Comparison of ENCODE assay signal across 2 cellular contexts in the genomic region with DNA sequence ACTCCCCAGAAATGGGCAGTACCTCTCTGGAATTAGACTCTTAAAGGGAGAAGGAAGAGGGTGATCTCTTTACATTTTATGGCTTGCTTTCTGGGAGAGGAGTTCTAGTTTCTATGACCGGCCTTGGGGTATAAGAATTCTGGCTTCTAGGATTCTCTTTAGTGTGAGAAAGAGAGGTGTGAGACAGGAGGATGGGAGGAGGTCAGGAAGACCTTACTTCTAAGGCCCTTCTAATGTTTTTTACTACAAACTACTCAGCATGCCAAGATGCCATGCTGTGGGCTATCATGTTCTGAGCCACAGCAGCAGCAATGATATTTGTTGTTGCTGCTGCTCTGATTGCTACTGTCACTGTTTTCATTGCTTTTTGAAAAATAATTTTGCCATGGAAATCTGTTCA.
TF ChIP-seq lines count a peak whose summit lies in the region.

No MANE protein-coding gene starts in this region.

TF ChIP-seq in SK-N-SH, 30 proteins besides CTCF, POLR2A, EP300 and RAD21 (continued from another document):
- TF ChIP-seq, protein P1, sequence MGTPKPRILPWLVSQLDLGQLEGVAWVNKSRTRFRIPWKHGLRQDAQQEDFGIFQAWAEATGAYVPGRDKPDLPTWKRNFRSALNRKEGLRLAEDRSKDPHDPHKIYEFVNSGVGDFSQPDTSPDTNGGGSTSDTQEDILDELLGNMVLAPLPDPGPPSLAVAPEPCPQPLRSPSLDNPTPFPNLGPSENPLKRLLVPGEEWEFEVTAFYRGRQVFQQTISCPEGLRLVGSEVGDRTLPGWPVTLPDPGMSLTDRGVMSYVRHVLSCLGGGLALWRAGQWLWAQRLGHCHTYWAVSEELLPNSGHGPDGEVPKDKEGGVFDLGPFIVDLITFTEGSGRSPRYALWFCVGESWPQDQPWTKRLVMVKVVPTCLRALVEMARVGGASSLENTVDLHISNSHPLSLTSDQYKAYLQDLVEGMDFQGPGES (IDR thresholded peaks at IDR 0.05; ENCODE audit: low read depth, low read length), result no peak
- TF ChIP-seq GATA2 (CRISPR knock-in tag; IDR thresholded peaks at IDR 0.05) (no peak), TAF1 (IDR thresholded peaks at IDR 0.05; ENCODE audit: borderline replicate concordance, low read depth, low read length) (no peak), TEAD4 (IDR thresholded peaks at IDR 0.05; ENCODE audit: borderline replicate concordance, insufficient read depth) (no peak), GABPA (IDR thresholded peaks at IDR 0.05; ENCODE audit: low read depth) (no peak), RFX5 (IDR thresholded peaks at IDR 0.05; ENCODE audit: low read length) (no peak), FOXJ3 (CRISPR knock-in tag; IDR thresholded peaks at IDR 0.05) (no peak), SMC3 (IDR thresholded peaks at IDR 0.05; ENCODE audit: low read depth, low read length) (no peak), RXRA (IDR thresholded peaks at IDR 0.05; ENCODE audit: borderline replicate concordance, low read depth) (no peak)
- TF ChIP-seq, protein P2, sequence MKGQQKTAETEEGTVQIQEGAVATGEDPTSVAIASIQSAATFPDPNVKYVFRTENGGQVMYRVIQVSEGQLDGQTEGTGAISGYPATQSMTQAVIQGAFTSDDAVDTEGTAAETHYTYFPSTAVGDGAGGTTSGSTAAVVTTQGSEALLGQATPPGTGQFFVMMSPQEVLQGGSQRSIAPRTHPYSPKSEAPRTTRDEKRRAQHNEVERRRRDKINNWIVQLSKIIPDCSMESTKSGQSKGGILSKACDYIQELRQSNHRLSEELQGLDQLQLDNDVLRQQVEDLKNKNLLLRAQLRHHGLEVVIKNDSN (IDR thresholded peaks at IDR 0.05; ENCODE audit: borderline replicate concordance, low read depth), result no peak
- TF ChIP-seq, protein P3, sequence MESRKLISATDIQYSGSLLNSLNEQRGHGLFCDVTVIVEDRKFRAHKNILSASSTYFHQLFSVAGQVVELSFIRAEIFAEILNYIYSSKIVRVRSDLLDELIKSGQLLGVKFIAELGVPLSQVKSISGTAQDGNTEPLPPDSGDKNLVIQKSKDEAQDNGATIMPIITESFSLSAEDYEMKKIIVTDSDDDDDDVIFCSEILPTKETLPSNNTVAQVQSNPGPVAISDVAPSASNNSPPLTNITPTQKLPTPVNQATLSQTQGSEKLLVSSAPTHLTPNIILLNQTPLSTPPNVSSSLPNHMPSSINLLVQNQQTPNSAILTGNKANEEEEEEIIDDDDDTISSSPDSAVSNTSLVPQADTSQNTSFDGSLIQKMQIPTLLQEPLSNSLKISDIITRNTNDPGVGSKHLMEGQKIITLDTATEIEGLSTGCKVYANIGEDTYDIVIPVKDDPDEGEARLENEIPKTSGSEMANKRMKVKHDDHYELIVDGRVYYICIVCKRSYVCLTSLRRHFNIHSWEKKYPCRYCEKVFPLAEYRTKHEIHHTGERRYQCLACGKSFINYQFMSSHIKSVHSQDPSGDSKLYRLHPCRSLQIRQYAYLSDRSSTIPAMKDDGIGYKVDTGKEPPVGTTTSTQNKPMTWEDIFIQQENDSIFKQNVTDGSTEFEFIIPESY (IDR thresholded peaks at IDR 0.05; ENCODE audit: borderline replicate concordance, low read depth), result no peak

TF ChIP-seq in SK-N-SH treated with all-trans-retinoic acid at 6 μM for 48 hours, 23 proteins besides CTCF, POLR2A, EP300 and RAD21 (continued from another document):
- TF ChIP-seq, protein P4, sequence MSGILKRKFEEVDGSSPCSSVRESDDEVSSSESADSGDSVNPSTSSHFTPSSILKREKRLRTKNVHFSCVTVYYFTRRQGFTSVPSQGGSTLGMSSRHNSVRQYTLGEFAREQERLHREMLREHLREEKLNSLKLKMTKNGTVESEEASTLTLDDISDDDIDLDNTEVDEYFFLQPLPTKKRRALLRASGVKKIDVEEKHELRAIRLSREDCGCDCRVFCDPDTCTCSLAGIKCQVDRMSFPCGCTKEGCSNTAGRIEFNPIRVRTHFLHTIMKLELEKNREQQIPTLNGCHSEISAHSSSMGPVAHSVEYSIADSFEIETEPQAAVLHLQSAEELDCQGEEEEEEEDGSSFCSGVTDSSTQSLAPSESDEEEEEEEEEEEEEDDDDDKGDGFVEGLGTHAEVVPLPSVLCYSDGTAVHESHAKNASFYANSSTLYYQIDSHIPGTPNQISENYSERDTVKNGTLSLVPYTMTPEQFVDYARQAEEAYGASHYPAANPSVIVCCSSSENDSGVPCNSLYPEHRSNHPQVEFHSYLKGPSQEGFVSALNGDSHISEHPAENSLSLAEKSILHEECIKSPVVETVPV (CRISPR knock-in tag; IDR thresholded peaks at IDR 0.05), result no peak
- no peak for TF ChIP-seq ZC3H10 (CRISPR knock-in tag; IDR thresholded peaks at IDR 0.05)
- no peak for TF ChIP-seq TOX (CRISPR knock-in tag; IDR thresholded peaks at IDR 0.05; ENCODE audit: borderline replicate concordance)
- no peak for TF ChIP-seq ESRRG (CRISPR knock-in tag; IDR thresholded peaks at IDR 0.05)
- TF ChIP-seq, protein P5, sequence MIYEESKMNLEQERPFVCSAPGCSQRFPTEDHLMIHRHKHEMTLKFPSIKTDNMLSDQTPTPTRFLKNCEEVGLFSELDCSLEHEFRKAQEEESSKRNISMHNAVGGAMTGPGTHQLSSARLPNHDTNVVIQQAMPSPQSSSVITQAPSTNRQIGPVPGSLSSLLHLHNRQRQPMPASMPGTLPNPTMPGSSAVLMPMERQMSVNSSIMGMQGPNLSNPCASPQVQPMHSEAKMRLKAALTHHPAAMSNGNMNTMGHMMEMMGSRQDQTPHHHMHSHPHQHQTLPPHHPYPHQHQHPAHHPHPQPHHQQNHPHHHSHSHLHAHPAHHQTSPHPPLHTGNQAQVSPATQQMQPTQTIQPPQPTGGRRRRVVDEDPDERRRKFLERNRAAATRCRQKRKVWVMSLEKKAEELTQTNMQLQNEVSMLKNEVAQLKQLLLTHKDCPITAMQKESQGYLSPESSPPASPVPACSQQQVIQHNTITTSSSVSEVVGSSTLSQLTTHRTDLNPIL (CRISPR knock-in tag; IDR thresholded peaks at IDR 0.05; ENCODE audit: low read depth), result no peak
- TF ChIP-seq BACH2 (CRISPR knock-in tag; IDR thresholded peaks at IDR 0.05; ENCODE audit: borderline replicate concordance), result no peak
- no peak for TF ChIP-seq ARNTL (CRISPR knock-in tag; IDR thresholded peaks at IDR 0.05; ENCODE audit: borderline replicate concordance, low read depth)
- TF ChIP-seq, protein P6, sequence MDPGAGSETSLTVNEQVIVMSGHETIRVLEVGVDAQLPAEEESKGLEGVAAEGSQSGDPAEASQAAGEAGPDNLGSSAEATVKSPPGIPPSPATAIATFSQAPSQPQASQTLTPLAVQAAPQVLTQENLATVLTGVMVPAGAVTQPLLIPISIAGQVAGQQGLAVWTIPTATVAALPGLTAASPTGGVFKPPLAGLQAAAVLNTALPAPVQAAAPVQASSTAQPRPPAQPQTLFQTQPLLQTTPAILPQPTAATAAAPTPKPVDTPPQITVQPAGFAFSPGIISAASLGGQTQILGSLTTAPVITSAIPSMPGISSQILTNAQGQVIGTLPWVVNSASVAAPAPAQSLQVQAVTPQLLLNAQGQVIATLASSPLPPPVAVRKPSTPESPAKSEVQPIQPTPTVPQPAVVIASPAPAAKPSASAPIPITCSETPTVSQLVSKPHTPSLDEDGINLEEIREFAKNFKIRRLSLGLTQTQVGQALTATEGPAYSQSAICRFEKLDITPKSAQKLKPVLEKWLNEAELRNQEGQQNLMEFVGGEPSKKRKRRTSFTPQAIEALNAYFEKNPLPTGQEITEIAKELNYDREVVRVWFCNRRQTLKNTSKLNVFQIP (CRISPR knock-in tag; IDR thresholded peaks at IDR 0.05; ENCODE audit: borderline replicate concordance, low read depth), result no peak
- TF ChIP-seq ISL1 (CRISPR knock-in tag; IDR thresholded peaks at IDR 0.05), result no peak
- TF ChIP-seq, protein P7, sequence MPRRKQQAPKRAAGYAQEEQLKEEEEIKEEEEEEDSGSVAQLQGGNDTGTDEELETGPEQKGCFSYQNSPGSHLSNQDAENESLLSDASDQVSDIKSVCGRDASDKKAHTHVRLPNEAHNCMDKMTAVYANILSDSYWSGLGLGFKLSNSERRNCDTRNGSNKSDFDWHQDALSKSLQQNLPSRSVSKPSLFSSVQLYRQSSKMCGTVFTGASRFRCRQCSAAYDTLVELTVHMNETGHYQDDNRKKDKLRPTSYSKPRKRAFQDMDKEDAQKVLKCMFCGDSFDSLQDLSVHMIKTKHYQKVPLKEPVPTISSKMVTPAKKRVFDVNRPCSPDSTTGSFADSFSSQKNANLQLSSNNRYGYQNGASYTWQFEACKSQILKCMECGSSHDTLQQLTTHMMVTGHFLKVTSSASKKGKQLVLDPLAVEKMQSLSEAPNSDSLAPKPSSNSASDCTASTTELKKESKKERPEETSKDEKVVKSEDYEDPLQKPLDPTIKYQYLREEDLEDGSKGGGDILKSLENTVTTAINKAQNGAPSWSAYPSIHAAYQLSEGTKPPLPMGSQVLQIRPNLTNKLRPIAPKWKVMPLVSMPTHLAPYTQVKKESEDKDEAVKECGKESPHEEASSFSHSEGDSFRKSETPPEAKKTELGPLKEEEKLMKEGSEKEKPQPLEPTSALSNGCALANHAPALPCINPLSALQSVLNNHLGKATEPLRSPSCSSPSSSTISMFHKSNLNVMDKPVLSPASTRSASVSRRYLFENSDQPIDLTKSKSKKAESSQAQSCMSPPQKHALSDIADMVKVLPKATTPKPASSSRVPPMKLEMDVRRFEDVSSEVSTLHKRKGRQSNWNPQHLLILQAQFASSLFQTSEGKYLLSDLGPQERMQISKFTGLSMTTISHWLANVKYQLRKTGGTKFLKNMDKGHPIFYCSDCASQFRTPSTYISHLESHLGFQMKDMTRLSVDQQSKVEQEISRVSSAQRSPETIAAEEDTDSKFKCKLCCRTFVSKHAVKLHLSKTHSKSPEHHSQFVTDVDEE (CRISPR knock-in tag; IDR thresholded peaks at IDR 0.05), result no peak
